In the genomic region with DNA sequence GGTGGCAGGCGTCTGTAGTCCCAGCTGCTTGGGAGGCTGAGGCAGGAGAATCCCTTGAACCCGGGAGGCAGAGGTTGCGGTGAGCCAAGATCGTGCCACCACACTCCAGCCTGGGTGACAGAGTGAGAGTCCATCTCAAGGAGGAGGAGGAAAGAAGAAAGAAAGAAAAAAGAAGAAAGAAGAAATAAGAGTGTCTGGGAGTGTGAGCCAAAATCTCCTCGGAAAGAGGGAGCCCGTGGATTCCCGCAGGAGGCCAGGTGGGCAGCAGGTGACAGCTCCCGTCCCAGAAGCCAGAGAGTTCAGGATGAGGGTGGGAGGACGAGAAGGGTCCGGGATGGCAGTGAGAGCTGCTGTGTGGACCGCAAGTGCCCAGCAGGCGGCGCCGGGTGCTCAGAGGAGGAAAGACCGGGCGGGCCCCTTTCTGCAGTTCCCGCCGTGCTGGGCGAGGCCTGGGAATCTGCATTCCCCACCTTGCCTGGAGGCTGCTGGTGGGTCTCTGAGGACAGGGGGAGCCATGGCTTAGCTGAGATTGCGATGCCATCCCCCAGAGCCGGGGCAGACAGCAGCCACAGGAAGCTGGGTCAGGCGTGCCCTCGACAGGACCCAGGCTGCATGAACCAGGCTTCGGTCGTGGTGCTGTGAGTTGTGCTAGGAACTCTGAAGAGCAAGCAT, we compare ENCODE assay signal across 8 cellular contexts. TPM values are rescaled to one million over a fixed set of nuclear protein-coding genes. Genes with fewer than 3 reads are reported as not detected.
DNase-seq lines count a peak whose midpoint lies in the region; ATAC-seq and TF ChIP-seq lines count a peak whose summit lies in the region.

No MANE protein-coding gene starts in this region.

- 30% methylated on average over 25 of the region's 25 CpGs for WGBS in prostate gland

- intact Hi-C loops in prostate gland (cut with DNase I) = no loop called here

- in situ Hi-C loops in SK-MEL-5 (cut with HindIII; ENCODE audit: low pct_unique_long_range_greater_than_20kb, low sequenced_read_pairs) = no loop called here

- H3K36me3 ChIP-seq in prostate gland = no peaks in the 10 kb centered on the region

- no peak for ATAC-seq in HG03565 (IDR thresholded peaks at IDR 0.05; ENCODE audit: unreplicated experiment)

- no peaks in the 10 kb centered on the region for H3K27me3 ChIP-seq in prostate gland (replicated peaks; ENCODE audit: insufficient read depth)

- DNase-seq in SIG-M5 treated with dmso at 0.1 percent for 504 hours (lab: John Stamatoyannopoulos, UW; ENCODE audit: unreplicated experiment) (peak; percentile 60), SIG-M5 (lab: John Stamatoyannopoulos, UW) (no peak), LNCaP clone FGC (ENCODE audit: low read depth) (no peak), SK-MEL-5 (ENCODE audit: low read depth, low spot score) (peak; percentile 82), glomerular visceral epithelial cell (ENCODE audit: extremely low spot score) (peak; percentile 54), prostate gland (ENCODE audit: low spot score) (peak; percentile 42)
- peak; percentile 52 for DNase-seq in activated gamma-delta T cell treated with anti-CD3 and anti-CD28 coated beads, Interleukin-2, amount 50 U/mL, for 16 hours (ENCODE audit: low read depth)

- TF ChIP-seq POLR2A in prostate gland (IDR thresholded peaks at IDR 0.05) = no peak

- H3K9me3 ChIP-seq in prostate gland = no peaks in the 10 kb centered on the region

- H3K27ac ChIP-seq in prostate gland = no peak overlapping the region

- H3K4me3 ChIP-seq in LNCaP clone FGC (ENCODE audit: low read depth, low read length) (no peak overlapping the region), prostate gland (no peak overlapping the region)

- peak; percentile 93 for TF ChIP-seq CTCF in LNCaP clone FGC (IDR thresholded peaks at IDR 0.05; ENCODE audit: control insufficient read depth, extremely low read depth, insufficient read depth)
- TF ChIP-seq CTCF in prostate gland (IDR thresholded peaks at IDR 0.05) = peak; percentile 57 to 79 (median 64)

- H3K4me1 ChIP-seq in prostate gland (replicated peaks) = no peaks in the 10 kb centered on the region

RNA-seq across cellular contexts. Expression of gene AMZ1, which starts 17.1 kb away (rescaled TPM):
- 0.53 and 1.8 TPM in 2 replicates for total RNA-seq in SK-MEL-5 (2014; rRNA removed; shearing (Covaris generic))
- polyA plus RNA-seq in SK-MEL-5 (2015; cell fraction: cytosol; rRNA removed) = 0.77 and 1.1 TPM in 2 replicates
- 3.8 and 4.5 TPM in 2 replicates for polyA plus RNA-seq in SK-MEL-5 (2015; cell fraction: nucleus; rRNA removed)
- total RNA-seq in prostate gland = under 1 TPM in 1 of 2 donors, not detected in 1; 0.62 TPM

RNA-seq across cellular contexts. Expression of gene TTYH3, which starts 39.1 kb away (rescaled TPM):
- total RNA-seq in SK-MEL-5 (2014; rRNA removed; shearing (Covaris generic)) = 156 and 169 TPM in 2 replicates
- 1,380 and 1,624 TPM in 2 replicates for polyA plus RNA-seq in SK-MEL-5 (2015; cell fraction: cytosol; rRNA removed)
- 735 and 798 TPM in 2 replicates for polyA plus RNA-seq in SK-MEL-5 (2015; cell fraction: nucleus; rRNA removed)
- 10 to 100 TPM; 30.1 to 76.2 TPM for total RNA-seq in prostate gland

Comparison
In these comparisons a context has a peak if more than half of its experiments do, and no peak if none do; other contexts are left out.
1. DNase-seq: peak in SIG-M5 treated with dmso at 0.1 percent for 504 hours (single experiment), SK-MEL-5 (single experiment), activated gamma-delta T cell treated with anti-CD3 and anti-CD28 coated beads, Interleukin-2, amount 50 U/mL, for 16 hours (single experiment), glomerular visceral epithelial cell (single experiment) and prostate gland (single experiment); none in SIG-M5 (single experiment) and LNCaP clone FGC (single experiment).